In the genomic region with DNA sequence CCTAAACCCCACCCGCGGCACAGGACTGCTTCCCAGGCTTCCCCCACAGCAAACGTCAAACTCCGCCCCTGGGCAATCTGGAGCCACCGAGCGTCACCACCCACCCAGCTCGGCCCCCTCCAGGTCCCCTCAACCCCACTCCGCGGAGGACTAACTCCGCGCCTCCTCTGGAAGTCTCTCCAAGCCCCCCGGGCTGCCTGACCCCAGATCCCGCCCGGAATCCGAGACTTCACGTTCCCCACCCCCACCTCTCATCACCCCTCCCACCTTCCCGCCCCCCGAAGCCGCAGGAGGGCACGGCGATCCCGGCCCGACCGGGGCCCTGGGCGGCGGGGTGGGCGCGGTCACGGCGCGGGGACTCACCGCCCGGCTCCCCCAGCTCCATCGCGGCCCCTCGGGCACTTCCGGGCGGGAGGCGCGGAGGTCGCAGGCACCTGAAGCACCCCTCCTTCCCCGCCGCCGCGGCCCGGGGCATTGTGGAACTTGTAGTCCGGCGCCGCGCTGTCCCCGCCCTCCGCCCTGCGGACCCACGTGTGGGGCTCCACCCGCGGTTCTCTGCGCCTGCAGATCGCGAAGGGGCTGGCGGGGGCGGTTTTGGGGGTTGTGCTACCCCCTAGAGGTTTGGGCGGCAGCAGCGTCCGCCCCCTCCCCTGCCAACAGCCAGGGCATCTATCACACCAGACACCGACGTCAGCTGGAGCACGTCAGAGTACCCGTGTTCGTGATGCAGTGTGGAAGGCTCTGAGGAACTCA, we compare ENCODE assay signal across 2 cellular contexts.
TF ChIP-seq lines count a peak whose summit lies in the region.

A gene with protein sequence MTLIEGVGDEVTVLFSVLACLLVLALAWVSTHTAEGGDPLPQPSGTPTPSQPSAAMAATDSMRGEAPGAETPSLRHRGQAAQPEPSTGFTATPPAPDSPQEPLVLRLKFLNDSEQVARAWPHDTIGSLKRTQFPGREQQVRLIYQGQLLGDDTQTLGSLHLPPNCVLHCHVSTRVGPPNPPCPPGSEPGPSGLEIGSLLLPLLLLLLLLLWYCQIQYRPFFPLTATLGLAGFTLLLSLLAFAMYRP (minus strand): TSS at position 423 of the 753 bp plus-strand sequence. CDS start 930 bp downstream, outside the sequence.

TF ChIP-seq in HCT116, 20 proteins besides CTCF, POLR2A, EP300 and RAD21:
- no peak for TF ChIP-seq CEBPB (IDR thresholded peaks at IDR 0.05; ENCODE audit: low read depth)
- no peak for TF ChIP-seq EGR1 (IDR thresholded peaks at IDR 0.05; ENCODE audit: low read depth)
- no peak for TF ChIP-seq SP1 (IDR thresholded peaks at IDR 0.05; ENCODE audit: low read depth)
- no peak for TF ChIP-seq EZH2phosphoT487 (IDR thresholded peaks at IDR 0.05; ENCODE audit: borderline replicate concordance)
- peak; percentile 31; the same call in 1 of the 2 replicates for TF ChIP-seq POLR2AphosphoS5 (IDR thresholded peaks at IDR 0.05; ENCODE audit: low read depth, low read length)
- TF ChIP-seq, protein P1, sequence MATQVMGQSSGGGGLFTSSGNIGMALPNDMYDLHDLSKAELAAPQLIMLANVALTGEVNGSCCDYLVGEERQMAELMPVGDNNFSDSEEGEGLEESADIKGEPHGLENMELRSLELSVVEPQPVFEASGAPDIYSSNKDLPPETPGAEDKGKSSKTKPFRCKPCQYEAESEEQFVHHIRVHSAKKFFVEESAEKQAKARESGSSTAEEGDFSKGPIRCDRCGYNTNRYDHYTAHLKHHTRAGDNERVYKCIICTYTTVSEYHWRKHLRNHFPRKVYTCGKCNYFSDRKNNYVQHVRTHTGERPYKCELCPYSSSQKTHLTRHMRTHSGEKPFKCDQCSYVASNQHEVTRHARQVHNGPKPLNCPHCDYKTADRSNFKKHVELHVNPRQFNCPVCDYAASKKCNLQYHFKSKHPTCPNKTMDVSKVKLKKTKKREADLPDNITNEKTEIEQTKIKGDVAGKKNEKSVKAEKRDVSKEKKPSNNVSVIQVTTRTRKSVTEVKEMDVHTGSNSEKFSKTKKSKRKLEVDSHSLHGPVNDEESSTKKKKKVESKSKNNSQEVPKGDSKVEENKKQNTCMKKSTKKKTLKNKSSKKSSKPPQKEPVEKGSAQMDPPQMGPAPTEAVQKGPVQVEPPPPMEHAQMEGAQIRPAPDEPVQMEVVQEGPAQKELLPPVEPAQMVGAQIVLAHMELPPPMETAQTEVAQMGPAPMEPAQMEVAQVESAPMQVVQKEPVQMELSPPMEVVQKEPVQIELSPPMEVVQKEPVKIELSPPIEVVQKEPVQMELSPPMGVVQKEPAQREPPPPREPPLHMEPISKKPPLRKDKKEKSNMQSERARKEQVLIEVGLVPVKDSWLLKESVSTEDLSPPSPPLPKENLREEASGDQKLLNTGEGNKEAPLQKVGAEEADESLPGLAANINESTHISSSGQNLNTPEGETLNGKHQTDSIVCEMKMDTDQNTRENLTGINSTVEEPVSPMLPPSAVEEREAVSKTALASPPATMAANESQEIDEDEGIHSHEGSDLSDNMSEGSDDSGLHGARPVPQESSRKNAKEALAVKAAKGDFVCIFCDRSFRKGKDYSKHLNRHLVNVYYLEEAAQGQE (IDR thresholded peaks at IDR 0.05; ENCODE audit: low read depth), result no peak
- TF ChIP-seq, protein P2, sequence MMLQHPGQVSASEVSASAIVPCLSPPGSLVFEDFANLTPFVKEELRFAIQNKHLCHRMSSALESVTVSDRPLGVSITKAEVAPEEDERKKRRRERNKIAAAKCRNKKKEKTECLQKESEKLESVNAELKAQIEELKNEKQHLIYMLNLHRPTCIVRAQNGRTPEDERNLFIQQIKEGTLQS (IDR thresholded peaks at IDR 0.05), result no peak
- no peak for TF ChIP-seq ELF1 (IDR thresholded peaks at IDR 0.05; ENCODE audit: borderline replicate concordance, low read depth)
- no peak for TF ChIP-seq TCF7L2 (IDR thresholded peaks at IDR 0.05; ENCODE audit: borderline replicate concordance, extremely low read depth, insufficient read depth, insufficient read length)

TF ChIP-seq in GM12878, 131 proteins besides CTCF, POLR2A, EP300 and RAD21 (continues in another document):
- TF ChIP-seq, protein P3, sequence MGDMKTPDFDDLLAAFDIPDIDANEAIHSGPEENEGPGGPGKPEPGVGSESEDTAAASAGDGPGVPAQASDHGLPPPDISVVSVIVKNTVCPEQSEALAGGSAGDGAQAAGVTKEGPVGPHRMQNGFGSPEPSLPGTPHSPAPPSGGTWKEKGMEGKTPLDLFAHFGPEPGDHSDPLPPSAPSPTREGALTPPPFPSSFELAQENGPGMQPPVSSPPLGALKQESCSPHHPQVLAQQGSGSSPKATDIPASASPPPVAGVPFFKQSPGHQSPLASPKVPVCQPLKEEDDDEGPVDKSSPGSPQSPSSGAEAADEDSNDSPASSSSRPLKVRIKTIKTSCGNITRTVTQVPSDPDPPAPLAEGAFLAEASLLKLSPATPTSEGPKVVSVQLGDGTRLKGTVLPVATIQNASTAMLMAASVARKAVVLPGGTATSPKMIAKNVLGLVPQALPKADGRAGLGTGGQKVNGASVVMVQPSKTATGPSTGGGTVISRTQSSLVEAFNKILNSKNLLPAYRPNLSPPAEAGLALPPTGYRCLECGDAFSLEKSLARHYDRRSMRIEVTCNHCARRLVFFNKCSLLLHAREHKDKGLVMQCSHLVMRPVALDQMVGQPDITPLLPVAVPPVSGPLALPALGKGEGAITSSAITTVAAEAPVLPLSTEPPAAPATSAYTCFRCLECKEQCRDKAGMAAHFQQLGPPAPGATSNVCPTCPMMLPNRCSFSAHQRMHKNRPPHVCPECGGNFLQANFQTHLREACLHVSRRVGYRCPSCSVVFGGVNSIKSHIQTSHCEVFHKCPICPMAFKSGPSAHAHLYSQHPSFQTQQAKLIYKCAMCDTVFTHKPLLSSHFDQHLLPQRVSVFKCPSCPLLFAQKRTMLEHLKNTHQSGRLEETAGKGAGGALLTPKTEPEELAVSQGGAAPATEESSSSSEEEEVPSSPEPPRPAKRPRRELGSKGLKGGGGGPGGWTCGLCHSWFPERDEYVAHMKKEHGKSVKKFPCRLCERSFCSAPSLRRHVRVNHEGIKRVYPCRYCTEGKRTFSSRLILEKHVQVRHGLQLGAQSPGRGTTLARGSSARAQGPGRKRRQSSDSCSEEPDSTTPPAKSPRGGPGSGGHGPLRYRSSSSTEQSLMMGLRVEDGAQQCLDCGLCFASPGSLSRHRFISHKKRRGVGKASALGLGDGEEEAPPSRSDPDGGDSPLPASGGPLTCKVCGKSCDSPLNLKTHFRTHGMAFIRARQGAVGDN (IDR thresholded peaks at IDR 0.05), result 0 out of 2 replicates have a peak, but pooled peaks have one; percentile 30
- TF ChIP-seq SMARCA5 (IDR thresholded peaks at IDR 0.05) (0 out of 2 replicates have a peak, but pooled peaks have one; percentile 19), EZH2 (IDR thresholded peaks at IDR 0.05; ENCODE audit: borderline replicate concordance, control insufficient read depth, low read depth, low read length) (no peak), LARP7 (IDR thresholded peaks at IDR 0.05) (0 out of 2 replicates have a peak, but pooled peaks have one; percentile 64), ETV6 (conservative IDR thresholded peaks at IDR 0.05 in 1 of 2, IDR thresholded peaks at IDR 0.05 in 1 of 2; ENCODE audit: borderline replicate concordance in 1 of 2, low read depth in 1 of 2) (no peak), DPF2 (IDR thresholded peaks at IDR 0.05) (peak; percentile 54; the same call in 1 of the 2 replicates), CREM (IDR thresholded peaks at IDR 0.05; ENCODE audit: low read depth) (peak; percentile 59; the same call in 1 of the 2 replicates), IKZF1 (conservative IDR thresholded peaks at IDR 0.05) (peak; percentile 86), HCFC1 (IDR thresholded peaks at IDR 0.05; ENCODE audit: low read length) (peak; percentile 84), GATAD2B (conservative IDR thresholded peaks at IDR 0.05; ENCODE audit: low read depth) (peak; percentile 83; the same call in 1 of the 2 replicates), STAT1 (conservative IDR thresholded peaks at IDR 0.05) (no peak), BACH1 (IDR thresholded peaks at IDR 0.05; ENCODE audit: borderline replicate concordance) (peak; percentile 95; the same call in 1 of the 2 replicates), NR2F1 (conservative IDR thresholded peaks at IDR 0.05) (peak; percentile 59; the same call in 1 of the 2 replicates), ZSCAN29 (IDR thresholded peaks at IDR 0.05) (no peak), CBX5 (IDR thresholded peaks at IDR 0.05; ENCODE audit: low read depth) (no peak), ZNF24 (IDR thresholded peaks at IDR 0.05) (no peak), JUNB (IDR thresholded peaks at IDR 0.05) (no peak), SIX5 (IDR thresholded peaks at IDR 0.05; ENCODE audit: low read depth, low read length, severe bottlenecking) (peak; percentile 72), RB1 (IDR thresholded peaks at IDR 0.05; ENCODE audit: borderline replicate concordance) (peak; percentile 50; the same call in 1 of the 2 replicates), PAX8 (IDR thresholded peaks at IDR 0.05) (no peak)
- TF ChIP-seq, protein P4, sequence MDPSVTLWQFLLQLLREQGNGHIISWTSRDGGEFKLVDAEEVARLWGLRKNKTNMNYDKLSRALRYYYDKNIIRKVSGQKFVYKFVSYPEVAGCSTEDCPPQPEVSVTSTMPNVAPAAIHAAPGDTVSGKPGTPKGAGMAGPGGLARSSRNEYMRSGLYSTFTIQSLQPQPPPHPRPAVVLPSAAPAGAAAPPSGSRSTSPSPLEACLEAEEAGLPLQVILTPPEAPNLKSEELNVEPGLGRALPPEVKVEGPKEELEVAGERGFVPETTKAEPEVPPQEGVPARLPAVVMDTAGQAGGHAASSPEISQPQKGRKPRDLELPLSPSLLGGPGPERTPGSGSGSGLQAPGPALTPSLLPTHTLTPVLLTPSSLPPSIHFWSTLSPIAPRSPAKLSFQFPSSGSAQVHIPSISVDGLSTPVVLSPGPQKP (IDR thresholded peaks at IDR 0.05; ENCODE audit: low read depth, low read length), result peak; percentile 75; the same call in 1 of the 2 replicates
- TF ChIP-seq, protein P5, sequence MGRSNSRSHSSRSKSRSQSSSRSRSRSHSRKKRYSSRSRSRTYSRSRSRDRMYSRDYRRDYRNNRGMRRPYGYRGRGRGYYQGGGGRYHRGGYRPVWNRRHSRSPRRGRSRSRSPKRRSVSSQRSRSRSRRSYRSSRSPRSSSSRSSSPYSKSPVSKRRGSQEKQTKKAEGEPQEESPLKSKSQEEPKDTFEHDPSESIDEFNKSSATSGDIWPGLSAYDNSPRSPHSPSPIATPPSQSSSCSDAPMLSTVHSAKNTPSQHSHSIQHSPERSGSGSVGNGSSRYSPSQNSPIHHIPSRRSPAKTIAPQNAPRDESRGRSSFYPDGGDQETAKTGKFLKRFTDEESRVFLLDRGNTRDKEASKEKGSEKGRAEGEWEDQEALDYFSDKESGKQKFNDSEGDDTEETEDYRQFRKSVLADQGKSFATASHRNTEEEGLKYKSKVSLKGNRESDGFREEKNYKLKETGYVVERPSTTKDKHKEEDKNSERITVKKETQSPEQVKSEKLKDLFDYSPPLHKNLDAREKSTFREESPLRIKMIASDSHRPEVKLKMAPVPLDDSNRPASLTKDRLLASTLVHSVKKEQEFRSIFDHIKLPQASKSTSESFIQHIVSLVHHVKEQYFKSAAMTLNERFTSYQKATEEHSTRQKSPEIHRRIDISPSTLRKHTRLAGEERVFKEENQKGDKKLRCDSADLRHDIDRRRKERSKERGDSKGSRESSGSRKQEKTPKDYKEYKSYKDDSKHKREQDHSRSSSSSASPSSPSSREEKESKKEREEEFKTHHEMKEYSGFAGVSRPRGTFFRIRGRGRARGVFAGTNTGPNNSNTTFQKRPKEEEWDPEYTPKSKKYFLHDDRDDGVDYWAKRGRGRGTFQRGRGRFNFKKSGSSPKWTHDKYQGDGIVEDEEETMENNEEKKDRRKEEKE (IDR thresholded peaks at IDR 0.05), result no peak
- TF ChIP-seq, protein P2 (IDR thresholded peaks at IDR 0.05; ENCODE audit: borderline replicate concordance, extremely low read depth, low read depth, low read length), result 0 out of 2 replicates have a peak, but pooled peaks have one; percentile 7
- TF ChIP-seq, protein P6, sequence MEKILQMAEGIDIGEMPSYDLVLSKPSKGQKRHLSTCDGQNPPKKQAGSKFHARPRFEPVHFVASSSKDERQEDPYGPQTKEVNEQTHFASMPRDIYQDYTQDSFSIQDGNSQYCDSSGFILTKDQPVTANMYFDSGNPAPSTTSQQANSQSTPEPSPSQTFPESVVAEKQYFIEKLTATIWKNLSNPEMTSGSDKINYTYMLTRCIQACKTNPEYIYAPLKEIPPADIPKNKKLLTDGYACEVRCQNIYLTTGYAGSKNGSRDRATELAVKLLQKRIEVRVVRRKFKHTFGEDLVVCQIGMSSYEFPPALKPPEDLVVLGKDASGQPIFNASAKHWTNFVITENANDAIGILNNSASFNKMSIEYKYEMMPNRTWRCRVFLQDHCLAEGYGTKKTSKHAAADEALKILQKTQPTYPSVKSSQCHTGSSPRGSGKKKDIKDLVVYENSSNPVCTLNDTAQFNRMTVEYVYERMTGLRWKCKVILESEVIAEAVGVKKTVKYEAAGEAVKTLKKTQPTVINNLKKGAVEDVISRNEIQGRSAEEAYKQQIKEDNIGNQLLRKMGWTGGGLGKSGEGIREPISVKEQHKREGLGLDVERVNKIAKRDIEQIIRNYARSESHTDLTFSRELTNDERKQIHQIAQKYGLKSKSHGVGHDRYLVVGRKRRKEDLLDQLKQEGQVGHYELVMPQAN (conservative IDR thresholded peaks at IDR 0.05), result peak; percentile 54; the same call in 1 of the 2 replicates
- TF ChIP-seq, protein P7, sequence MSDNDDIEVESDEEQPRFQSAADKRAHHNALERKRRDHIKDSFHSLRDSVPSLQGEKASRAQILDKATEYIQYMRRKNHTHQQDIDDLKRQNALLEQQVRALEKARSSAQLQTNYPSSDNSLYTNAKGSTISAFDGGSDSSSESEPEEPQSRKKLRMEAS (IDR thresholded peaks at IDR 0.05; ENCODE audit: low read depth, low read length), result peak; percentile 87; the same call in 1 of the 2 replicates
- TF ChIP-seq, protein P8, sequence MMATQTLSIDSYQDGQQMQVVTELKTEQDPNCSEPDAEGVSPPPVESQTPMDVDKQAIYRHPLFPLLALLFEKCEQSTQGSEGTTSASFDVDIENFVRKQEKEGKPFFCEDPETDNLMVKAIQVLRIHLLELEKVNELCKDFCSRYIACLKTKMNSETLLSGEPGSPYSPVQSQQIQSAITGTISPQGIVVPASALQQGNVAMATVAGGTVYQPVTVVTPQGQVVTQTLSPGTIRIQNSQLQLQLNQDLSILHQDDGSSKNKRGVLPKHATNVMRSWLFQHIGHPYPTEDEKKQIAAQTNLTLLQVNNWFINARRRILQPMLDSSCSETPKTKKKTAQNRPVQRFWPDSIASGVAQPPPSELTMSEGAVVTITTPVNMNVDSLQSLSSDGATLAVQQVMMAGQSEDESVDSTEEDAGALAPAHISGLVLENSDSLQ (IDR thresholded peaks at IDR 0.05), result peak; percentile 39; the same call in 1 of the 2 replicates
